10 cellular contexts compared by ENCODE assay signal in genomic region chr12:38903596-38903995, GRCh38. TPM values are rescaled to one million over a fixed set of nuclear protein-coding genes. Genes with fewer than 3 reads are reported as not detected.
A peak's percentile ranks its signal among the peaks of the same experiment; 100 is the strongest.
DNase-seq lines count a peak whose midpoint lies in the region; TF ChIP-seq lines count a peak whose summit lies in the region.
"Had no signal": no experiment of that assay in that cellular context is flagged by ENCODE, and none has a peak within 500 bp of the region (broad histone marks: within the 10 kb centered on the region; RNA-seq: fewer than 3 reads in every experiment).

No MANE protein-coding gene starts in this region.

- H3K9me3 Mint-ChIP-seq in CD8-positive, alpha-beta memory T cell = peaks cover 0 to 14% (median 6%) of the 10 kb centered on the region in 5 donors

- peaks cover 8 to 11% of the 10 kb centered on the region in 2 donors for H3K27me3 Mint-ChIP-seq in CD8-positive, alpha-beta memory T cell

- H3K4me2 ChIP-seq in MM.1S (ENCODE audit: low read depth, low read length) = peak overlapping the region; percentile 96; the same call in 1 of the 2 replicates
- H3K4me2 ChIP-seq in osteoblast (ENCODE audit: insufficient read depth, low read length) = peak overlapping the region; percentile 99

- no peak overlapping the region for H3K4me3 ChIP-seq in CD8-positive, alpha-beta memory T cell (ENCODE audit: low read length)
- H3K4me3 ChIP-seq in MM.1S (ENCODE audit: low read length) (no peak overlapping the region), colonic mucosa (no peak overlapping the region), osteoblast (ENCODE audit: insufficient read depth, low read length) (no peak overlapping the region)

- intact Hi-C loops in colonic mucosa (cut with DNase I) = no loop called here

- peaks cover 0 to 10% (median 0%) of the 10 kb centered on the region in 3 donors for H3K36me3 Mint-ChIP-seq in CD8-positive, alpha-beta memory T cell

- H3K27ac Mint-ChIP-seq in CD8-positive, alpha-beta memory T cell = peak overlapping the region in 6 of 8 donors; percentile 8 to 92 (median 46)

- H2AFZ ChIP-seq in MM.1S (ENCODE audit: low read length) = no peak overlapping the region
- H2AFZ ChIP-seq in osteoblast (ENCODE audit: low read length) = no peak overlapping the region

- no peaks in the 10 kb centered on the region for H3K27me3 ChIP-seq in CD8-positive, alpha-beta memory T cell (ENCODE audit: insufficient read depth, low read length, poor library complexity, severe bottlenecking)
- no peaks in the 10 kb centered on the region for H3K27me3 ChIP-seq in MM.1S (replicated peaks; ENCODE audit: insufficient read depth, low read length)
- no peaks in the 10 kb centered on the region for H3K27me3 ChIP-seq in colonic mucosa
- no peaks in the 10 kb centered on the region for H3K27me3 ChIP-seq in osteoblast (ENCODE audit: insufficient read depth, low read length)

- no peaks in the 10 kb centered on the region for H3K9me3 ChIP-seq in CD8-positive, alpha-beta memory T cell (ENCODE audit: low read length)
- H3K9me3 ChIP-seq in MM.1S (replicated peaks; ENCODE audit: insufficient read depth, low read length) (no peaks in the 10 kb centered on the region), colonic mucosa (no peaks in the 10 kb centered on the region), osteoblast (ENCODE audit: low read depth, low read length) (no peaks in the 10 kb centered on the region)

- CTCF ChIA-PET in CD8-positive, alpha-beta memory T cell (lab: Charles Lee) = interaction anchor here (1.4 kb wide), 1 partner anchor 18 kb away, joined by 3 read pairs; no protein-coding TSS in a partner anchor

- H4K20me1 ChIP-seq in MM.1S (ENCODE audit: insufficient read depth, low read length) = no peaks in the 10 kb centered on the region
- H4K20me1 ChIP-seq in osteoblast (ENCODE audit: insufficient read depth, low read length) = no peaks in the 10 kb centered on the region

- TF ChIP-seq CTCF in MM.1S (IDR thresholded peaks at IDR 0.05; ENCODE audit: low read length) (no peak), colonic mucosa (IDR thresholded peaks at IDR 0.05) (no peak), osteoblast (IDR thresholded peaks at IDR 0.05; ENCODE audit: extremely low read depth, low read depth, low read length) (no peak)

- H3K4me3 Mint-ChIP-seq in CD8-positive, alpha-beta memory T cell = peak overlapping the region; percentile 23 to 92 (median 79)

- POLR2A ChIA-PET in CD8-positive, alpha-beta memory T cell (lab: Charles Lee) = no interaction called here

- H3K9ac ChIP-seq in MM.1S (ENCODE audit: low read length) (no peak overlapping the region), colonic mucosa (ENCODE audit: low read depth in 2 of 2, low read length in 2 of 2) (no peak overlapping the region)

- no peaks in the 10 kb centered on the region for H3K4me1 ChIP-seq in CD8-positive, alpha-beta memory T cell (ENCODE audit: insufficient read depth, low read length)
- no peaks in the 10 kb centered on the region for H3K4me1 ChIP-seq in MM.1S (ENCODE audit: low read length)
- no peaks in the 10 kb centered on the region for H3K4me1 ChIP-seq in colonic mucosa
- H3K4me1 ChIP-seq in osteoblast (ENCODE audit: insufficient read depth, low read length) = peaks cover 6% of the 10 kb centered on the region

- H3K79me2 ChIP-seq in MM.1S (ENCODE audit: low read length) (peaks cover 47% of the 10 kb centered on the region), osteoblast (ENCODE audit: insufficient read depth, low read length) (peaks cover 31% of the 10 kb centered on the region)

- no peak overlapping the region for H3K27ac ChIP-seq in CD8-positive, alpha-beta memory T cell (ENCODE audit: low read depth, low read length)
- no peak overlapping the region for H3K27ac ChIP-seq in MM.1S (ENCODE audit: low read length)
- peak overlapping the region; percentile 97 for H3K27ac ChIP-seq in colonic mucosa
- H3K27ac ChIP-seq in osteoblast (ENCODE audit: low read depth, low read length) = no peak overlapping the region

- H3K9me2 ChIP-seq in MM.1S (replicated peaks; ENCODE audit: insufficient read depth, low read length) = no peaks in the 10 kb centered on the region

- DNase-seq in CD8-positive, alpha-beta memory T cell = no peak
- no peak for DNase-seq in MM.1S
- no peak for DNase-seq in colonic mucosa
- DNase-seq in osteoblast (ENCODE audit: insufficient read length, low spot score, missing footprints) = no peak
- DNase-seq in SK-N-DZ (ENCODE audit: low spot score) = no peak
- no peak for DNase-seq in Ammon's horn (ENCODE audit: low spot score)
- no peak for DNase-seq in HPDE6-E6E7 (ENCODE audit: extremely low spot score)
- DNase-seq in kidney tubule cell (ENCODE audit: low spot score) = no peak
- DNase-seq: NCI-H1436 treated with DMSO at 0.1 percent for 48 hours, SHP77 had no signal

- H3F3A ChIP-seq in MM.1S (ENCODE audit: insufficient read depth, low read length) = peaks cover 5% of the 10 kb centered on the region; the same call in 1 of the 2 replicates

- peaks cover 18 to 31% (median 20%) of the 10 kb centered on the region in 3 donors for H3K4me1 Mint-ChIP-seq in CD8-positive, alpha-beta memory T cell

- H3K36me3 ChIP-seq in CD8-positive, alpha-beta memory T cell (ENCODE audit: insufficient read depth, low read length) = no peaks in the 10 kb centered on the region
- H3K36me3 ChIP-seq in MM.1S (replicated peaks; ENCODE audit: insufficient read depth, low read length) (no peaks in the 10 kb centered on the region), colonic mucosa (no peaks in the 10 kb centered on the region), osteoblast (ENCODE audit: insufficient read depth, low read length) (no peaks in the 10 kb centered on the region)

RNA-seq across cellular contexts. Expression of gene CPNE8, which starts 1.8 kb away (rescaled TPM):
- total RNA-seq in CD8-positive, alpha-beta memory T cell = 1 to 10 TPM; 5.9 to 6.3 TPM
- 2.1 TPM for polyA plus RNA-seq in CD8-positive, alpha-beta memory T cell
- total RNA-seq in colonic mucosa = 10 to 100 TPM; 11.7 to 33.3 TPM
- total RNA-seq in osteoblast = 20.6 and 23.9 TPM in 2 replicates
- polyA plus RNA-seq in SK-N-DZ (2014; cell fraction: cytosol; rRNA removed) = 31.8 and 36.0 TPM in 2 replicates
- 37.8 and 40.3 TPM in 2 replicates for polyA plus RNA-seq in SK-N-DZ (2014; cell fraction: nucleus; rRNA removed)
